In genomic region chr3:21889166-21889565, GRCh38 we compare ENCODE assay signal across 17 cellular contexts.
DNase-seq lines count a peak whose midpoint lies in the region; ATAC-seq and TF ChIP-seq lines count a peak whose summit lies in the region.
"Had no signal": no experiment of that assay in that cellular context is flagged by ENCODE, and none has a peak within 500 bp of the region (broad histone marks: within the 10 kb centered on the region; RNA-seq: fewer than 3 reads in every experiment).

No MANE protein-coding gene starts in this region.

- no peak overlapping the region for H3K4ac ChIP-seq in neuronal stem cell (ENCODE audit: low read length)

- no CpG with 5 or more reads among the region's 2 CpGs for WGBS in neuronal stem cell (ENCODE audit: extremely low coverage in 2 of 2, insufficient read length in 2 of 2, insufficient replicate concordance in 1 of 2), 2 donors

- H2AFZ ChIP-seq in neuronal stem cell (ENCODE audit: low read length), result peak overlapping the region; percentile 3
- H2AFZ ChIP-seq: GM23248 had no signal

- H4K8ac ChIP-seq in neuronal stem cell (ENCODE audit: low read depth, low read length), result no peak overlapping the region

- no peaks in the 10 kb centered on the region for H3K79me1 ChIP-seq in neuronal stem cell (ENCODE audit: low read depth, low read length)

- H3K14ac ChIP-seq in neuronal stem cell (ENCODE audit: low read length), result no peak overlapping the region

- H3K23ac ChIP-seq in neuronal stem cell (ENCODE audit: low read depth, low read length, poor library complexity), result no peak overlapping the region

- DNase-seq in NCI-H69 (lab: John Stamatoyannopoulos, UW) (peak; percentile 23), NCI-H82 (lab: John Stamatoyannopoulos, UW) (peak; percentile 68), WERI-Rb-1 (peak; percentile 75), neuronal stem cell (ENCODE audit: low spot score) (no peak), HPDE6-E6E7 (ENCODE audit: extremely low spot score) (no peak)
- DNase-seq: Calu3; CD4-positive, alpha-beta memory T cell; COR-L47; DMS79; EL; GDM1; GM23248; H7; HCEC 1CT had no signal

- H2BK15ac ChIP-seq in neuronal stem cell (ENCODE audit: low read length), result no peak overlapping the region

- H3K4me3 ChIP-seq in WERI-Rb-1 (ENCODE audit: low read depth, low read length) (no peak overlapping the region), neuronal stem cell (ENCODE audit: low read length in 2 of 2) (no peak overlapping the region)
- H3K4me3 ChIP-seq: GM12878, GM23248 had no signal

- H3K9me3 ChIP-seq in WERI-Rb-1 (ENCODE audit: severe bottlenecking), result no peaks in the 10 kb centered on the region
- no peaks in the 10 kb centered on the region for H3K9me3 ChIP-seq in neuronal stem cell (replicated peaks in 1 of 2; ENCODE audit: control insufficient read depth in 2 of 2, insufficient read depth in 1 of 2, low read depth in 1 of 2, low read length in 2 of 2)

- no peak overlapping the region for H2BK120ac ChIP-seq in neuronal stem cell (ENCODE audit: low read depth, low read length)

- peak overlapping the region; percentile 48 for H3K18ac ChIP-seq in neuronal stem cell (ENCODE audit: low read length)

- no peak overlapping the region for H2BK5ac ChIP-seq in neuronal stem cell (ENCODE audit: low read length)

- ATAC-seq in HG03460 (IDR thresholded peaks at IDR 0.05; ENCODE audit: unreplicated experiment) (no peak), esophagus mucosa (no peak)
- ATAC-seq: GM12878 had no signal

- TF ChIP-seq CTCF in WERI-Rb-1 (IDR thresholded peaks at IDR 0.05; ENCODE audit: low read depth, low read length), result no peak

- no peak overlapping the region for H3K4me2 ChIP-seq in neuronal stem cell (ENCODE audit: insufficient read depth, low read length, poor library complexity, severe bottlenecking)

- H3K36me3 ChIP-seq in WERI-Rb-1, result no peaks in the 10 kb centered on the region
- no peaks in the 10 kb centered on the region for H3K36me3 ChIP-seq in neuronal stem cell (replicated peaks in 1 of 2; ENCODE audit: control insufficient read depth in 2 of 2, insufficient read depth in 2 of 2, low read length in 2 of 2)

- no peak overlapping the region for H3K9ac ChIP-seq in neuronal stem cell (ENCODE audit: low read depth, low read length, poor library complexity)
- H3K9ac ChIP-seq: GM23248 had no signal

- H3K4me1 ChIP-seq in neuronal stem cell (ENCODE audit: control insufficient read depth in 2 of 2, insufficient read depth in 1 of 2, low read depth in 1 of 2, low read length in 2 of 2), result no peaks in the 10 kb centered on the region

- H2BK12ac ChIP-seq in neuronal stem cell (ENCODE audit: low read length), result no peak overlapping the region

- no peak overlapping the region for H2AK5ac ChIP-seq in neuronal stem cell (ENCODE audit: low read depth, low read length)

- H3K27ac ChIP-seq in WERI-Rb-1 (peak overlapping the region; percentile 44), neuronal stem cell (replicated peaks; ENCODE audit: low read length) (no peak overlapping the region)
- H3K27ac ChIP-seq: GM23248 had no signal

- H3K27me3 ChIP-seq in WERI-Rb-1 (ENCODE audit: insufficient read depth, low read depth, severe bottlenecking), result no peaks in the 10 kb centered on the region
- H3K27me3 ChIP-seq in neuronal stem cell (ENCODE audit: control insufficient read depth in 3 of 3, insufficient read depth in 3 of 3, low read depth in 1 of 3, low read length in 3 of 3), result no peaks in the 10 kb centered on the region

- H4K91ac ChIP-seq in neuronal stem cell (ENCODE audit: low read depth, low read length, poor library complexity), result no peak overlapping the region

Comparison
In these comparisons a context has a peak if more than half of its experiments do, and no peak if none do; other contexts are left out.
1. DNase-seq: peak in NCI-H69 (single experiment), NCI-H82 (single experiment) and WERI-Rb-1 (single experiment); none in neuronal stem cell (single experiment) and HPDE6-E6E7 (single experiment).